ENCODE assay signal across 32 cellular contexts in the genomic region with DNA sequence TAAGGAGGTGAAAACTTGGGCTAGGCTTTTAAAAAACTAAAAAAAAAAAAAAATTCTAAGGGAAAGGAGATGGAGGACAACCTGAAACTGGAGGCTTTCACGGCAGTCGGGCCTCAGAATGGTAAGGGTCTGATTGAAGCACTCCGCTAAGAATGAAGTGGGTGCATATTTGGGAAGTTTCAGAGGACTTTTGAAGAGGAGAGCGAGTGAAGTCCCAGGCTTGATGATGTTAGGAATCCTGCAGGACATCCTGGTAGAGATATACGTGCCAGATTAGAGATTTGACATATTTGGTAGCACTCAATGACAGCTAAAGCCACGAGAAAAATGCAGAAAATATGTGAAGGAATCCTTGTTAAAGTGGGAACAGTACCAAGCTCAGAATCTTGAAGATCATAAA.
"Had no signal": no experiment of that assay in that cellular context is flagged by ENCODE, and none has a peak within 500 bp of the region (broad histone marks: within the 10 kb centered on the region; RNA-seq: fewer than 3 reads in every experiment).

No MANE protein-coding gene starts in this region.

- ATAC-seq: activated CD8-positive, alpha-beta T cell treated with anti-CD3 and anti-CD28 coated beads for 36 hours; activated T-cell treated with anti-CD3 and anti-CD28 coated beads, Interleukin-2, amount 50 U/mL, for 4 hours; activated T-cell treated with anti-CD3 and anti-CD28 coated beads, Interleukin-2, amount 50 U/mL, for 72 hours; activated T-helper 17 cell treated with anti-CD3 and anti-CD28 coated beads, Interleukin-2, amount 50 U/mL, for 72 hours; body of pancreas had no signal

- H3K4me3 Mint-ChIP-seq: activated B cell treated with CpG ODN at 0.5 μM for 24 hours; activated CD4-positive, alpha-beta memory T cell treated with anti-CD3 and anti-CD28 coated beads for 36 hours; activated CD4-positive, alpha-beta T cell treated with anti-CD3 and anti-CD28 coated beads, Interleukin-2, amount 10 ng/mL, durations not matched to agents 24 days and 14 days; activated CD8-positive, alpha-beta T cell treated with anti-CD3 and anti-CD28 coated beads for 36 hours; activated naive CD4-positive, alpha-beta T cell treated with anti-CD3 and anti-CD28 coated beads for 36 hours; activated naive CD8-positive, alpha-beta T cell treated with anti-CD3 and anti-CD28 coated beads for 36 hours; activated T-cell treated with anti-CD3 and anti-CD28 coated beads, Interleukin-2, amount 50 U/mL, for 4 hours; activated T-cell treated with anti-CD3 and anti-CD28 coated beads, Interleukin-2, amount 50 U/mL, for 72 hours; activated T-helper 1 cell treated with anti-CD3 and anti-CD28 coated beads, Interleukin-12 subunit alpha, Interleukin-12 subunit beta, Interleukin-2, Interleukin-4 antibody, amounts not matched to agents 30 ng/mL and 10 ng/mL and 1 ng/mL, durations not matched to agents 14 hours and 24 hours and 36 hours; activated T-helper 17 cell treated with anti-CD3 and anti-CD28 coated beads, Interleukin-2, amount 50 U/mL, for 72 hours; T-helper 1 cell treated with Interleukin-12 subunit alpha and Interleukin-12 subunit beta and Interleukin-4 antibody, amounts not matched to agents 30 μg/mL and 1 μg/mL, for 36 hours; T-helper 2 cell treated with Interferon-gamma antibody and Interleukin-4, amounts not matched to agents 5 μg/mL and 100 μg/mL, for 36 hours had no signal

- DNase-seq: activated B cell treated with CpG ODN at 0.5 μM for 24 hours; activated CD4-positive, alpha-beta memory T cell treated with anti-CD3 and anti-CD28 coated beads for 36 hours; activated CD4-positive, alpha-beta T cell treated with anti-CD3 and anti-CD28 coated beads for 4 hours; activated CD4-positive, alpha-beta T cell treated with anti-CD3 and anti-CD28 coated beads, Interleukin-2, amount 10 ng/mL, durations not matched to agents 24 days and 14 days; activated CD4-positive, alpha-beta T cell treated with anti-CD3 and anti-CD28 coated beads, Interleukin-2, amount 50 U/mL, for 1 hour; activated CD4-positive, alpha-beta T cell treated with anti-CD3 and anti-CD28 coated beads, Interleukin-2, amount 50 U/mL, for 4 hours; activated CD4-positive, CD25-positive, alpha-beta regulatory T cell treated with anti-CD3 and anti-CD28 coated beads, Interleukin-2, amount 50 U/mL, for 72 hours; activated CD8-positive, alpha-beta memory T cell treated with anti-CD3 and anti-CD28 coated beads, Interleukin-2, amount 50 U/mL, for 4 hours; activated CD8-positive, alpha-beta T cell treated with anti-CD3 and anti-CD28 coated beads for 36 hours; activated effector memory CD4-positive, alpha-beta T cell treated with anti-CD3 and anti-CD28 coated beads, Interleukin-2, amount 50 U/mL, for 16 hours; activated gamma-delta T cell treated with Interleukin-2 at 50 U/mL for 16 hours; activated naive CD4-positive, alpha-beta T cell; activated naive CD4-positive, alpha-beta T cell treated with anti-CD3 and anti-CD28 coated beads for 36 hours; activated naive CD4-positive, alpha-beta T cell treated with anti-CD3 and anti-CD28 coated beads, Interleukin-2, amount 50 U/mL, for 16 hours; activated naive CD8-positive, alpha-beta T cell treated with anti-CD3 and anti-CD28 coated beads for 36 hours; activated T-cell treated with anti-CD3 and anti-CD28 coated beads for 4 hours; activated T-cell treated with anti-CD3 and anti-CD28 coated beads, Interleukin-2, amount 50 U/mL, for 1 hour; activated T-cell treated with anti-CD3 and anti-CD28 coated beads, Interleukin-2, amount 50 U/mL, for 4 hours; activated T-cell treated with anti-CD3 and anti-CD28 coated beads, Interleukin-2, amount 50 U/mL, for 72 hours; adrenal gland; amniotic stem cell; aorta; body of pancreas; brain microvascular endothelial cell; central memory CD4-positive, alpha-beta T cell; T-helper 2 cell; T-helper 9 cell had no signal

- H3K4me1 Mint-ChIP-seq: activated CD4-positive, alpha-beta T cell treated with anti-CD3 and anti-CD28 coated beads, Interleukin-2, amount 10 ng/mL, durations not matched to agents 24 days and 14 days; activated naive CD8-positive, alpha-beta T cell treated with anti-CD3 and anti-CD28 coated beads for 36 hours; activated T-helper 17 cell treated with anti-CD3 and anti-CD28 coated beads, Interleukin-2, amount 50 U/mL, for 72 hours had no signal

- H3K9me3 Mint-ChIP-seq: activated CD4-positive, alpha-beta memory T cell treated with anti-CD3 and anti-CD28 coated beads for 36 hours; activated CD8-positive, alpha-beta T cell treated with anti-CD3 and anti-CD28 coated beads for 36 hours; activated naive CD4-positive, alpha-beta T cell treated with anti-CD3 and anti-CD28 coated beads, Interleukin-2, amount 50 U/mL, for 72 hours; activated T-cell treated with anti-CD3 and anti-CD28 coated beads, Interleukin-2, amount 50 U/mL, for 4 hours; activated T-cell treated with anti-CD3 and anti-CD28 coated beads, Interleukin-2, amount 50 U/mL, for 72 hours; activated T-helper 17 cell treated with anti-CD3 and anti-CD28 coated beads, Interleukin-2, amount 50 U/mL, for 72 hours; T-helper 1 cell treated with Interleukin-12 subunit alpha and Interleukin-12 subunit beta and Interleukin-4 antibody, amounts not matched to agents 30 μg/mL and 1 μg/mL, for 36 hours; T-helper 2 cell treated with Interferon-gamma antibody and Interleukin-4, amounts not matched to agents 5 μg/mL and 100 μg/mL, for 36 hours had no signal

- H3K36me3 Mint-ChIP-seq: activated CD4-positive, alpha-beta memory T cell treated with anti-CD3 and anti-CD28 coated beads for 36 hours; activated naive CD4-positive, alpha-beta T cell treated with anti-CD3 and anti-CD28 coated beads, Interleukin-2, amount 50 U/mL, for 72 hours; activated naive CD8-positive, alpha-beta T cell treated with anti-CD3 and anti-CD28 coated beads for 36 hours had no signal

- H3K27ac Mint-ChIP-seq: activated B cell treated with CpG ODN at 0.5 μM for 24 hours; activated CD4-positive, alpha-beta memory T cell treated with anti-CD3 and anti-CD28 coated beads for 36 hours; activated CD4-positive, alpha-beta T cell treated with anti-CD3 and anti-CD28 coated beads, Interleukin-2, amount 10 ng/mL, durations not matched to agents 24 days and 14 days; activated CD8-positive, alpha-beta T cell treated with anti-CD3 and anti-CD28 coated beads for 36 hours; activated naive CD4-positive, alpha-beta T cell treated with anti-CD3 and anti-CD28 coated beads for 36 hours; activated naive CD4-positive, alpha-beta T cell treated with anti-CD3 and anti-CD28 coated beads, Interleukin-2, amount 50 U/mL, for 72 hours; activated naive CD8-positive, alpha-beta T cell treated with anti-CD3 and anti-CD28 coated beads for 36 hours; activated T-cell treated with anti-CD3 and anti-CD28 coated beads, Interleukin-2, amount 50 U/mL, for 72 hours; activated T-helper 1 cell treated with anti-CD3 and anti-CD28 coated beads, Interleukin-12 subunit alpha, Interleukin-12 subunit beta, Interleukin-2, Interleukin-4 antibody, amounts not matched to agents 30 ng/mL and 10 ng/mL and 1 ng/mL, durations not matched to agents 14 hours and 24 hours and 36 hours; activated T-helper 17 cell treated with anti-CD3 and anti-CD28 coated beads, Interleukin-2, amount 50 U/mL, for 72 hours; T-helper 1 cell treated with Interleukin-12 subunit alpha and Interleukin-12 subunit beta and Interleukin-4 antibody, amounts not matched to agents 30 μg/mL and 1 μg/mL, for 36 hours; T-helper 2 cell treated with Interferon-gamma antibody and Interleukin-4, amounts not matched to agents 5 μg/mL and 100 μg/mL, for 36 hours had no signal
